8 cellular contexts compared by ENCODE assay signal in the genomic region with DNA sequence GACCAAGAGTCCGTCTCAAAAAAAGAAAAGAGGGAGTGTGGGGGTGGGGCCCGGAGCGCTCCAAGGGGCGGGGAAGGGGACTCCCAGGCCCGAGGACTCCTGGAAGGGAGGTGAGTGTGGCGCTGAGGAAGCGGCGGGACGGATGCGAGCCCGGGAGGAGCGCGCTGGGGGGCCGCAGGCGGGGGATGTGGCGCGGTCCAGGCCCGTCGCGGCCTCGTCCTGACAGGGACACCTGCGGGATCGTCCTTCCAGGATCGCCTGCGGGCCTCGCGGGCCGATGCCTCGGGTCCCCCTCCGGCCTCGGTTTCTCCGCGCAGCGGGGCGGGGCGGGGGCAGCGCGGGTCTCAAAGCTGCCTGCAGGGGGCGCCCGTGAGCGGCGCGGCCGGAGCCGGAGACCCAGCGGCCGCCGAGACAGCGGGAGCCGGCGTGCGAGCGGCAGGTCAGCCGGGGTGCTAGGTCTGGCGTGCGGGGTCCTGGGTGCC. TPM values are rescaled to one million over a fixed set of nuclear protein-coding genes. Genes with fewer than 3 reads are reported as not detected.
DNase-seq lines count a peak whose midpoint lies in the region; TF ChIP-seq lines count a peak whose summit lies in the region.

No MANE protein-coding gene starts in this region.

- H3F3A ChIP-seq in neural cell (ENCODE audit: insufficient read depth, low read length, poor library complexity, severe bottlenecking), result no peaks in the 10 kb centered on the region

- no peak overlapping the region for H3K9ac ChIP-seq in neural cell (ENCODE audit: low read length)

- H3K4me2 ChIP-seq in neural cell (ENCODE audit: low read length), result no peak overlapping the region

- TF ChIP-seq CTCF in GM10266 (IDR thresholded peaks at IDR 0.05; ENCODE audit: control insufficient read depth, insufficient read depth, low read depth, missing control alignments) (peak; percentile 91), NB4 (IDR thresholded peaks at IDR 0.05; ENCODE audit: low read depth, low read length) (peak; percentile 51), esophagus muscularis mucosa (IDR thresholded peaks at IDR 0.05) (peak in 2 of 3 experiments; percentile 88 to 91), neural cell (IDR thresholded peaks at IDR 0.05; ENCODE audit: poor library complexity, severe bottlenecking) (peak; percentile 71), thyroid gland (IDR thresholded peaks at IDR 0.05) (peak in 5 of 6 experiments; percentile 80 to 98 (median 83))

- H3K4me1 ChIP-seq in esophagus muscularis mucosa, result peaks cover 37 to 54% (median 44%) of the 10 kb centered on the region in 4 donors
- peaks cover 7 to 33% of the 10 kb centered on the region in 2 donors for H3K4me1 ChIP-seq in thyroid gland

- H4K20me1 ChIP-seq in neural cell (ENCODE audit: insufficient read depth), result no peaks in the 10 kb centered on the region

- H3K4me3 ChIP-seq in NB4 (ENCODE audit: low read depth, low read length), result no peak overlapping the region
- peak overlapping the region; percentile 55 to 69 (median 62) for H3K4me3 ChIP-seq in esophagus muscularis mucosa
- peak overlapping the region; percentile 62 for H3K4me3 ChIP-seq in neural cell (ENCODE audit: low read length)
- peak overlapping the region in 2 of 3 donors; percentile 11 to 49 for H3K4me3 ChIP-seq in thyroid gland (replicated peaks in 1 of 3)

- 2% methylated on average over 13 of the region's 56 CpGs for WGBS in esophagus muscularis mucosa
- WGBS in thyroid gland, 2 donors, result 0 to 1% methylated on average over 4 to 15 of the region's 56 CpGs

- DNase-seq in GM10266 (ENCODE audit: extremely low spot score), result peak; percentile 93
- peak; percentile 66 for DNase-seq in NB4 (ENCODE audit: low read depth)
- peak; percentile 43 for DNase-seq in activated T-cell treated with anti-CD3 and anti-CD28 coated beads for 24 hours (ENCODE audit: low read depth)
- DNase-seq in esophagus muscularis mucosa (ENCODE audit: extremely low spot score), result no peak
- DNase-seq in thyroid gland, result peak; percentile 50 to 58
- no peak for DNase-seq in mucosa of gallbladder (ENCODE audit: low spot score)
- no peak for DNase-seq in COR-L47 (lab: John Stamatoyannopoulos, UW)

- intact Hi-C loops in esophagus muscularis mucosa (cut with DNase I), result loop anchor here (5.0 kb wide), 1 partner anchor 99 kb away; no protein-coding TSS in a partner anchor
- intact Hi-C loops in thyroid gland (cut with DNase I), result loop anchor here (2.0 to 5.0 kb wide), 2 partner anchors 79 to 99 kb away; no protein-coding TSS in a partner anchor

- H2AFZ ChIP-seq in neural cell (ENCODE audit: low read depth, low read length), result no peak overlapping the region

- peak; percentile 57 for TF ChIP-seq RAD21 in neural cell (conservative IDR thresholded peaks at IDR 0.05)

- H3K36me3 ChIP-seq in esophagus muscularis mucosa (peaks cover 0 to 2% (median under 1%) of the 10 kb centered on the region in 4 donors), neural cell (ENCODE audit: insufficient read depth, low read length) (no peaks in the 10 kb centered on the region), thyroid gland (no peaks in the 10 kb centered on the region)

- H3K27me3 ChIP-seq in esophagus muscularis mucosa (peaks cover 0 to 34% (median 7%) of the 10 kb centered on the region in 4 donors), neural cell (ENCODE audit: insufficient read depth, low read depth, low read length) (peaks cover 28% of the 10 kb centered on the region), thyroid gland (no peaks in the 10 kb centered on the region)

- H3K9me3 ChIP-seq in esophagus muscularis mucosa (no peaks in the 10 kb centered on the region), neural cell (ENCODE audit: low read length) (no peaks in the 10 kb centered on the region), thyroid gland (no peaks in the 10 kb centered on the region)

- TF ChIP-seq EP300 in esophagus muscularis mucosa (IDR thresholded peaks at IDR 0.05), result no peak
- no peak for TF ChIP-seq EP300 in neural cell (conservative IDR thresholded peaks at IDR 0.05; ENCODE audit: poor library complexity, severe bottlenecking)

- peak overlapping the region; percentile 7 to 48 (median 24) for H3K27ac ChIP-seq in esophagus muscularis mucosa (replicated peaks in 1 of 4)
- H3K27ac ChIP-seq in neural cell (ENCODE audit: low read length), result no peak overlapping the region
- H3K27ac ChIP-seq in thyroid gland, result peak overlapping the region in 1 of 3 donors; percentile 58

- H3K9me2 ChIP-seq in neural cell (ENCODE audit: insufficient read depth, low read length), result no peaks in the 10 kb centered on the region

- H3K79me2 ChIP-seq in neural cell (replicated peaks; ENCODE audit: insufficient read depth, low read length), result no peaks in the 10 kb centered on the region

- no peak for TF ChIP-seq POLR2A in NB4 (IDR thresholded peaks at IDR 0.05; ENCODE audit: extremely low read depth, insufficient read length)
- no peak for TF ChIP-seq POLR2A in esophagus muscularis mucosa (IDR thresholded peaks at IDR 0.05; ENCODE audit: low read depth)
- no peak for TF ChIP-seq POLR2A in thyroid gland (IDR thresholded peaks at IDR 0.05)

TF ChIP-seq in neural cell, 6 proteins besides CTCF, POLR2A, EP300 and RAD21:
- TF ChIP-seq MXI1 (conservative IDR thresholded peaks at IDR 0.05; ENCODE audit: poor library complexity, severe bottlenecking) (no peak), SMC3 (conservative IDR thresholded peaks at IDR 0.05; ENCODE audit: poor library complexity) (peak; percentile 67)

RNA-seq across cellular contexts. Expression of a gene that starts 3.8 kb away (rescaled TPM):
- total RNA-seq in esophagus muscularis mucosa (1 to 10 TPM; 3.3 to 7.5 (median 4.5) TPM), thyroid gland (1 to 10 TPM; 1.4 to 3.0 (median 2.5) TPM), mucosa of gallbladder (4.1 TPM)
- polyA plus RNA-seq in neural cell, result 2.9 and 6.7 TPM in 2 replicates
- 1.7 and 3.7 TPM in 2 replicates for polyA minus RNA-seq in neural cell

Comparison
In these comparisons a context has a peak if more than half of its experiments do, and no peak if none do; other contexts are left out.
1. DNase-seq: peak in GM10266 (single experiment), NB4 (single experiment), activated T-cell treated with anti-CD3 and anti-CD28 coated beads for 24 hours (single experiment) and thyroid gland (2 of 2); none in esophagus muscularis mucosa (single experiment), mucosa of gallbladder (single experiment) and COR-L47 (single experiment).
2. Peak in every context shown above with its lines, with median percentiles within 50 percentile points of each other: CTCF ChIP-seq.